In genomic region chr14:104753528-104754212, GRCh38 we compare ENCODE assay signal across 8 cellular contexts. TPM values are rescaled to one million over a fixed set of nuclear protein-coding genes. Genes with fewer than 3 reads are reported as not detected.
A peak's percentile ranks its signal among the peaks of the same experiment; 100 is the strongest.
DNase-seq lines count a peak whose midpoint lies in the region; ATAC-seq and TF ChIP-seq lines count a peak whose summit lies in the region.

No MANE protein-coding gene starts in this region.

- no peak overlapping the region for H2AFZ ChIP-seq in neural cell (ENCODE audit: low read depth, low read length)

- TF ChIP-seq RAD21 in neural cell (conservative IDR thresholded peaks at IDR 0.05): no peak

- ATAC-seq in Panc1: no peak

- H3K27me3 ChIP-seq in Panc1 (ENCODE audit: control insufficient read depth, insufficient read depth, low read length) (no peaks in the 10 kb centered on the region), neural cell (ENCODE audit: insufficient read depth, low read depth, low read length) (no peaks in the 10 kb centered on the region)

- BruUV-seq in Panc1 (replicated peaks; lab: Mats Ljungman, UMichigan): no TSS peak

- peaks cover 3% of the 10 kb centered on the region; the same call in 1 of the 2 replicates for H3K36me3 ChIP-seq in Panc1 (ENCODE audit: control insufficient read depth, insufficient read depth, low read length)
- no peaks in the 10 kb centered on the region for H3K36me3 ChIP-seq in neural cell (ENCODE audit: insufficient read depth, low read length)

- H3K9me2 ChIP-seq in neural cell (ENCODE audit: insufficient read depth, low read length): no peaks in the 10 kb centered on the region

- POLR2A ChIA-PET in Panc1 (lab: Charles Lee): no interaction called here

- H3K4me3 Mint-ChIP-seq in endothelial cell (ENCODE audit: unreplicated experiment): peak overlapping the region; percentile 97

- peak overlapping the region; percentile 80 for H3K27ac ChIP-seq in Panc1 (ENCODE audit: low read length)
- peak overlapping the region; percentile 81 for H3K27ac ChIP-seq in neural cell (ENCODE audit: low read length)

- intact Hi-C loops in Panc1 (cut with micrococcal nuclease; ENCODE audit: unreplicated experiment): no loop called here

- peak overlapping the region; percentile 73 to 88 for H3K4me3 ChIP-seq in Panc1 (ENCODE audit: low read depth in 2 of 2, low read length in 2 of 2)
- peak overlapping the region; percentile 100 for H3K4me3 ChIP-seq in neural cell (ENCODE audit: low read length)

- H3K27ac Mint-ChIP-seq in endothelial cell (ENCODE audit: unreplicated experiment): peak overlapping the region; percentile 67

- CTCF ChIA-PET in Panc1 (lab: Charles Lee): interaction anchor here (0.6 to 1.4 kb wide), 3 partner anchors 15 to 338 kb away, joined by 3 to 5 read pairs (median 3); no protein-coding TSS in a partner anchor

- H3K9me3 ChIP-seq in Panc1 (ENCODE audit: control insufficient read depth, insufficient read depth, low read depth, low read length) (no peaks in the 10 kb centered on the region), neural cell (ENCODE audit: low read length) (no peaks in the 10 kb centered on the region)

- H3K4me2 ChIP-seq in neural cell (ENCODE audit: low read length): peak overlapping the region; percentile 94

- no peaks in the 10 kb centered on the region for H3F3A ChIP-seq in neural cell (ENCODE audit: insufficient read depth, low read length, poor library complexity, severe bottlenecking)

- peak overlapping the region; percentile 92 for H3K9ac ChIP-seq in neural cell (ENCODE audit: low read length)

- TF ChIP-seq EP300 in neural cell (conservative IDR thresholded peaks at IDR 0.05; ENCODE audit: poor library complexity, severe bottlenecking): no peak

- peaks cover 17% of the 10 kb centered on the region for H3K4me1 ChIP-seq in Panc1 (ENCODE audit: control insufficient read depth, insufficient read depth, low read length)

- H3K79me2 ChIP-seq in neural cell (replicated peaks; ENCODE audit: insufficient read depth, low read length): peaks cover 20% of the 10 kb centered on the region

- TF ChIP-seq CTCF in Panc1 (IDR thresholded peaks at IDR 0.05): no peak
- no peak for TF ChIP-seq CTCF in endothelial cell (IDR thresholded peaks at IDR 0.05; ENCODE audit: unreplicated experiment)
- TF ChIP-seq CTCF in neural cell (IDR thresholded peaks at IDR 0.05; ENCODE audit: poor library complexity, severe bottlenecking): no peak

- H3K9me3 Mint-ChIP-seq in endothelial cell (ENCODE audit: unreplicated experiment): no peaks in the 10 kb centered on the region

- peaks cover 14% of the 10 kb centered on the region for H3K4me1 Mint-ChIP-seq in endothelial cell (ENCODE audit: unreplicated experiment)

- peak; percentile 32 for DNase-seq in ELR (ENCODE audit: low read depth)
- no peak for DNase-seq in Panc1 (ENCODE audit: low read depth, low spot score)
- DNase-seq in endothelial cell (ENCODE audit: low spot score): no peak
- no peak for DNase-seq in H4 (ENCODE audit: low spot score)
- DNase-seq in activated CD4-positive, CD25-positive, alpha-beta regulatory T cell treated with anti-CD3 and anti-CD28 coated beads, Interleukin-2, amount 50 U/mL, for 72 hours: no peak
- DNase-seq in G401 (ENCODE audit: low spot score): no peak
- DNase-seq in central memory CD4-positive, alpha-beta T cell: no peak

- no peaks in the 10 kb centered on the region for H4K20me1 ChIP-seq in neural cell (ENCODE audit: insufficient read depth)

- peaks cover 12% of the 10 kb centered on the region for H3K27me3 Mint-ChIP-seq in endothelial cell (ENCODE audit: unreplicated experiment)

- in situ Hi-C loops in Panc1 (cut with HindIII; ENCODE audit: low pct_unique_long_range_greater_than_20kb, low sequenced_read_pairs) (no loop called here), G401 (cut with HindIII; ENCODE audit: low sequenced_read_pairs) (no loop called here)

- peaks cover 29% of the 10 kb centered on the region for H3K36me3 Mint-ChIP-seq in endothelial cell (ENCODE audit: low read depth, unreplicated experiment)

TF ChIP-seq in neural cell, 6 proteins besides CTCF, POLR2A, EP300 and RAD21:
- TF ChIP-seq REST (IDR thresholded peaks at IDR 0.05; ENCODE audit: borderline replicate concordance) (no peak), TAF1 (IDR thresholded peaks at IDR 0.05; ENCODE audit: low read depth) (no peak), MXI1 (conservative IDR thresholded peaks at IDR 0.05; ENCODE audit: poor library complexity, severe bottlenecking) (no peak), EZH2 (IDR thresholded peaks at IDR 0.05; ENCODE audit: borderline replicate concordance, insufficient read depth, low read length, poor library complexity, severe bottlenecking) (no peak)
TF ChIP-seq in neural cell: peak in this region for 0.

RNA-seq across cellular contexts. Expression of gene SIVA1, which starts 0.7 kb away (rescaled TPM):
- total RNA-seq in Panc1 (2021; ENCODE audit: unreplicated experiment) (100 TPM), endothelial cell (ENCODE audit: unreplicated experiment) (84.3 TPM)
- 184 TPM for polyA plus RNA-seq in Panc1 (2012; ENCODE audit: insufficient read length)
- 171 and 180 TPM in 2 replicates for polyA plus RNA-seq in neural cell
- polyA minus RNA-seq in neural cell: 25.8 and 39.2 TPM in 2 replicates
- 286 and 381 TPM in 2 replicates for total RNA-seq in H4 (2014; rRNA removed; shearing (Covaris generic))
- 207 and 294 TPM in 2 replicates for total RNA-seq in G401 (2014; rRNA removed; shearing (Covaris generic))

RNA-seq across cellular contexts. Expression of gene ADSS1, which starts 29.6 kb away (rescaled TPM):
- 9.4 TPM for total RNA-seq in Panc1 (2021; ENCODE audit: unreplicated experiment)
- polyA plus RNA-seq in Panc1 (2012; ENCODE audit: insufficient read length): 15.6 TPM
- 6.1 TPM for total RNA-seq in endothelial cell (ENCODE audit: unreplicated experiment)
- polyA plus RNA-seq in neural cell: 3.4 and 4.3 TPM in 2 replicates
- 0.73 and 0.93 TPM in 2 replicates for polyA minus RNA-seq in neural cell
- 3.7 and 4.0 TPM in 2 replicates for total RNA-seq in H4 (2014; rRNA removed; shearing (Covaris generic))
- 18.3 and 19.5 TPM in 2 replicates for total RNA-seq in G401 (2014; rRNA removed; shearing (Covaris generic))

RNA-seq across cellular contexts. Expression of gene AKT1, which starts 41.9 kb away (rescaled TPM):
- 175 TPM for total RNA-seq in Panc1 (2021; ENCODE audit: unreplicated experiment)
- 296 TPM for polyA plus RNA-seq in Panc1 (2012; ENCODE audit: insufficient read length)
- 133 TPM for total RNA-seq in endothelial cell (ENCODE audit: unreplicated experiment)
- polyA plus RNA-seq in neural cell: 159 and 164 TPM in 2 replicates
- 162 and 169 TPM in 2 replicates for polyA minus RNA-seq in neural cell
- total RNA-seq in H4 (2014; rRNA removed; shearing (Covaris generic)): 86.5 and 127 TPM in 2 replicates
- total RNA-seq in G401 (2014; rRNA removed; shearing (Covaris generic)): 220 and 224 TPM in 2 replicates

RNA-seq across cellular contexts. Expression of gene ZBTB42, which starts 47.2 kb away (rescaled TPM):
- total RNA-seq in Panc1 (2021; ENCODE audit: unreplicated experiment) (16.5 TPM), endothelial cell (ENCODE audit: unreplicated experiment) (2.4 TPM)
- polyA plus RNA-seq in Panc1 (2012; ENCODE audit: insufficient read length): 17.3 TPM
- not detected in 2 replicates for polyA plus RNA-seq in neural cell
- 0.49 TPM in 1 of 2 replicates, not detected in the other for polyA minus RNA-seq in neural cell
- 0.83 and 2.9 TPM in 2 replicates for total RNA-seq in H4 (2014; rRNA removed; shearing (Covaris generic))
- 14.3 and 25.3 TPM in 2 replicates for total RNA-seq in G401 (2014; rRNA removed; shearing (Covaris generic))
